8 cellular contexts compared by ENCODE assay signal in the genomic region with DNA sequence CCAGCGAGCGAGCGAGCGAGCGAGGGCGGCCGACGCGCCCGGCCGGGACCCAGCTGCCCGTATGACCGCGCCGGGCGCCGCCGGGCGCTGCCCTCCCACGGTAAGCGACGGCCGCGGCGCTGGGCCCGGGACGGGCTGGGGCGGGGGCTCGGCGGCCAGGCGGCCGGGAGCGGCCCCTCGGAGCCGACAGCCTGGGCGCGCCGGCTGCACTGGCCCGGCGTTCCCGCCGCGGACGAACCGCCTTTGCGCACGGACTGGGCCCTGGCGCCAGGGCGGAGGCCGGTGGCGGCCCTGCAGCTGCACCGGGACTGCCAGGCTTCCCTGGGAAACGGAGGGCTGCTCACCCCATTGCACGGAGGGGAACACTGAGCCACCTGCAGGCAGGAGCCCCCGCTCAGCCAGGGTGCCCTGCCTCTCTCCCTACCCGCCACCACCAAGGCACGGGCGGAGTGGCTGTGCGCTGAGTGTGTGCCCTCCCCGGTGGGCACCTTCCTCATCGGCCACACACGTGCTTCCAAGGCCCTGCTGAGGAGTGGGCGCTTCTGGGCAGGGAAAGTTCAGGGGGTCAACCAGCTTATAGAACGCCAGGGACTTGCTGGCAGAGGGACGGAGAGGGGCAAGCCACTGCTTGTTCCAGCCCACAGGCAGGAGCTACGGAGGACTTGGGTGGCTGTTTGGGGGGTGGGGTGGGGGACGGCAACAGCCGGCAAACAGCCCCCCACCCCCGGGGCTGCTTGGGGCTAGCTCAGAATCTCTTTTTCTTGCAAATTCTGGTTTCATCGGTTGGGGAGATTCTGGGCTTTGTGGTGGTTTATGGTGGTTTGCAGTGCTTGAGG. TPM values are rescaled to one million over a fixed set of nuclear protein-coding genes. Genes with fewer than 3 reads are reported as not detected.
DNase-seq lines count a peak whose midpoint lies in the region; ATAC-seq and TF ChIP-seq lines count a peak whose summit lies in the region.

No MANE protein-coding gene starts in this region.

- H3K27me3 Mint-ChIP-seq in CD4-positive, CD25-positive, alpha-beta regulatory T cell: peaks cover 3% of the 10 kb centered on the region

- H3K9me3 Mint-ChIP-seq in CD4-positive, CD25-positive, alpha-beta regulatory T cell: peaks cover 0 to 1% (median 0%) of the 10 kb centered on the region in 7 donors

- H3K4me1 ChIP-seq in CD4-positive, CD25-positive, alpha-beta regulatory T cell (ENCODE audit: control insufficient read depth, insufficient read depth, low read length, poor library complexity, severe bottlenecking): peaks cover 67% of the 10 kb centered on the region
- peaks cover 0 to 50% of the 10 kb centered on the region in 2 donors for H3K4me1 ChIP-seq in right atrium auricular region

- H3K4me1 Mint-ChIP-seq in CD4-positive, CD25-positive, alpha-beta regulatory T cell: peaks cover 8 to 85% (median 65%) of the 10 kb centered on the region in 4 donors

- peak overlapping the region; percentile 79 for H3K4me3 ChIP-seq in CD4-positive, CD25-positive, alpha-beta regulatory T cell (ENCODE audit: low read depth, low read length)
- peak overlapping the region; percentile 63 to 69 for H3K4me3 ChIP-seq in right atrium auricular region
- H3K4me3 ChIP-seq in skeletal muscle cell (ENCODE audit: low read depth, low read length): peak overlapping the region; percentile 83

- H3K27ac ChIP-seq in CD4-positive, CD25-positive, alpha-beta regulatory T cell (ENCODE audit: insufficient read depth, low read length, poor library complexity, severe bottlenecking): peak overlapping the region; percentile 64
- H3K27ac ChIP-seq in right atrium auricular region: peak overlapping the region; percentile 62 to 79

- TF ChIP-seq POLR2A in GM18505 (IDR thresholded peaks at IDR 0.05; ENCODE audit: borderline replicate concordance, extremely low read depth, insufficient read depth, insufficient read length): no peak

- H3K4me3 Mint-ChIP-seq in CD4-positive, CD25-positive, alpha-beta regulatory T cell: peak overlapping the region; percentile 91 to 99 (median 98)

- no peak for TF ChIP-seq CTCF in right atrium auricular region (IDR thresholded peaks at IDR 0.05)

- peaks cover 2% of the 10 kb centered on the region for H3K36me3 Mint-ChIP-seq in CD4-positive, CD25-positive, alpha-beta regulatory T cell

- no peaks in the 10 kb centered on the region for H3K27me3 ChIP-seq in CD4-positive, CD25-positive, alpha-beta regulatory T cell (ENCODE audit: control insufficient read depth, insufficient read depth, low read length)
- no peaks in the 10 kb centered on the region for H3K27me3 ChIP-seq in right atrium auricular region

- peak in 2 of 3 donors; percentile 35 to 48 for DNase-seq in CD4-positive, CD25-positive, alpha-beta regulatory T cell
- DNase-seq in activated effector memory CD4-positive, alpha-beta T cell treated with anti-CD3 and anti-CD28 coated beads, Interleukin-2, amount 50 U/mL, for 16 hours: peak; percentile 77
- DNase-seq in right atrium auricular region (ENCODE audit: low spot score): no peak
- DNase-seq in skeletal muscle cell (ENCODE audit: low read depth): no peak
- DNase-seq in SK-N-DZ (ENCODE audit: low spot score): no peak

- H3K27ac Mint-ChIP-seq in CD4-positive, CD25-positive, alpha-beta regulatory T cell: peak overlapping the region; percentile 91 to 99 (median 98)

- ATAC-seq in CD4-positive, CD25-positive, alpha-beta regulatory T cell (ENCODE audit: low read depth in 2 of 2): peak in 1 of 2 donors; percentile 32
- ATAC-seq in HG02884 (IDR thresholded peaks at IDR 0.05; ENCODE audit: unreplicated experiment) (peak; percentile 20), GM18505 (IDR thresholded peaks at IDR 0.05; ENCODE audit: unreplicated experiment) (no peak), GM21717 (IDR thresholded peaks at IDR 0.05; ENCODE audit: unreplicated experiment) (no peak)

- peaks cover 13% of the 10 kb centered on the region for H3K36me3 ChIP-seq in CD4-positive, CD25-positive, alpha-beta regulatory T cell (ENCODE audit: control insufficient read depth, insufficient read depth, low read length)
- H3K36me3 ChIP-seq in right atrium auricular region: peaks cover 8% of the 10 kb centered on the region

- H3K9me3 ChIP-seq in CD4-positive, CD25-positive, alpha-beta regulatory T cell (ENCODE audit: control insufficient read depth in 2 of 2, low read length in 2 of 2): no peaks in the 10 kb centered on the region
- no peaks in the 10 kb centered on the region for H3K9me3 ChIP-seq in right atrium auricular region

RNA-seq across cellular contexts. Expression of gene CSF1, which starts 0.5 kb away (rescaled TPM):
- total RNA-seq in CD4-positive, CD25-positive, alpha-beta regulatory T cell: 28.4 TPM
- 10 to 100 TPM; 12.2 to 21.1 (median 16.1) TPM for polyA plus RNA-seq in CD4-positive, CD25-positive, alpha-beta regulatory T cell
- total RNA-seq in right atrium auricular region: 10 to 100 TPM; 31.4 to 48.4 TPM
- 1.3 and 1.4 TPM in 2 replicates for polyA plus RNA-seq in SK-N-DZ (2014; cell fraction: cytosol; rRNA removed)
- 0.47 and 0.89 TPM in 2 replicates for polyA plus RNA-seq in SK-N-DZ (2014; cell fraction: nucleus; rRNA removed)

Comparison
In these comparisons a context has a peak if more than half of its experiments do, and no peak if none do; other contexts are left out.
1. DNase-seq: peak in CD4-positive, CD25-positive, alpha-beta regulatory T cell (2 of 3) and activated effector memory CD4-positive, alpha-beta T cell treated with anti-CD3 and anti-CD28 coated beads, Interleukin-2, amount 50 U/mL, for 16 hours (single experiment); none in right atrium auricular region (single experiment), skeletal muscle cell (single experiment) and SK-N-DZ (single experiment).
2. Peak in every context shown above with its lines, with median percentiles within 50 percentile points of each other: H3K4me3 ChIP-seq.